In the genomic region with DNA sequence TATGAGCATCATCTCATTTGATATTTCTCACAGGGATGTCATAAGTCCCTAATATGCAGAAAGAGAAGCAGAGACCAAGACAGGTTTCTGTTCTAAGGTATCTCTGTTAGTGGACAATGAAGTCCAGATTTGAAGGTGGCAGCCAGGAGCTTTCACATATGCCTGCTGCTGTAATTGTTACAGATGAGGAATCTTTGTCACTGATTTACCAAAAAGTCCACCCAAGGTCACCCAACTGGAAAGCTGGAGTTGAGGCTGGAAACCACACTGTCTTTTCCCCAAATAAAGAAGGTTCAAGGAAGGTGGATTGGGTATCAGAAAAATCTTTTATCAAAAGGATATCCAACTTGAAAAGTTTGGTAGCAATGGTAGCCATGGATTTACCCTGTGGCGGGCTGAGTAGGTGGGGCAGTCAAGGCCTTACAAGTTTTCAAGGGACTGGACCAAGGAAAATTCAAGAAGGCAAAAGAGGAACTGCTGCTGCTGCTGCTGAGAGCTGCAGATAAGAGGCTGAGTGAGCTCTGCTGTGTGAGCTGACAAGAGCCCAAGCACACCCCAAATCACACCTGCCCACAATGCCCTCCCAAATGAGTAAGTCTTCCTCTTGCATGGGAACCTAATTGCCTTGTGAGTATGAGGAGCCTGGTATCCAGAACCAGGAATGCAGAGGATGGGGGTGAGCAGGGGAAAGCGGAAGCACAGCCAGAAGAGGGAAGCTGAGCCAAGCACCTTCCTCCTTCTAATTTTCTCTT, we compare ENCODE assay signal across 2 cellular contexts.
TF ChIP-seq lines count a peak whose summit lies in the region.

No MANE protein-coding gene starts in this region.

TF ChIP-seq in GM23338, 12 proteins besides CTCF, POLR2A, EP300 and RAD21:
- TF ChIP-seq NANOG (IDR thresholded peaks at IDR 0.05; ENCODE audit: borderline replicate concordance) (no peak), JUNB (IDR thresholded peaks at IDR 0.05; ENCODE audit: unreplicated experiment) (no peak), POLR2AphosphoS5 (IDR thresholded peaks at IDR 0.05; ENCODE audit: low read depth) (no peak)
- TF ChIP-seq, protein P1, sequence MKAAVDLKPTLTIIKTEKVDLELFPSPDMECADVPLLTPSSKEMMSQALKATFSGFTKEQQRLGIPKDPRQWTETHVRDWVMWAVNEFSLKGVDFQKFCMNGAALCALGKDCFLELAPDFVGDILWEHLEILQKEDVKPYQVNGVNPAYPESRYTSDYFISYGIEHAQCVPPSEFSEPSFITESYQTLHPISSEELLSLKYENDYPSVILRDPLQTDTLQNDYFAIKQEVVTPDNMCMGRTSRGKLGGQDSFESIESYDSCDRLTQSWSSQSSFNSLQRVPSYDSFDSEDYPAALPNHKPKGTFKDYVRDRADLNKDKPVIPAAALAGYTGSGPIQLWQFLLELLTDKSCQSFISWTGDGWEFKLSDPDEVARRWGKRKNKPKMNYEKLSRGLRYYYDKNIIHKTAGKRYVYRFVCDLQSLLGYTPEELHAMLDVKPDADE (IDR thresholded peaks at IDR 0.05), result no peak

TF ChIP-seq in GM12878, 131 proteins besides CTCF, POLR2A, EP300 and RAD21:
- TF ChIP-seq NBN (IDR thresholded peaks at IDR 0.05) (no peak), SPI1 (IDR thresholded peaks at IDR 0.05; ENCODE audit: borderline replicate concordance, insufficient read depth, low read depth, low read length) (peak; percentile 63; the same call in 1 of the 2 replicates)
